9 cellular contexts compared by ENCODE assay signal in genomic region chr1:27135920-27136551, GRCh38. TPM values are rescaled to one million over a fixed set of nuclear protein-coding genes. Genes with fewer than 3 reads are reported as not detected.
DNase-seq lines count a peak whose midpoint lies in the region; ATAC-seq and FAIRE-seq lines count a peak whose summit lies in the region.
"Had no signal": no experiment of that assay in that cellular context is flagged by ENCODE, and none has a peak within 500 bp of the region (broad histone marks: within the 10 kb centered on the region; RNA-seq: fewer than 3 reads in every experiment).

No MANE protein-coding gene starts in this region.

- 93% methylated on average over 5 of the region's 5 CpGs for WGBS in thymus

- no peak for FAIRE-seq in urothelium cell line (lab: Jason Lieb, UNC)
- FAIRE-seq: islet of Langerhans had no signal

- DNase-seq in activated effector memory CD4-positive, alpha-beta T cell treated with anti-CD3 and anti-CD28 coated beads, Interleukin-2, amount 50 U/mL, for 16 hours = peak; percentile 70
- DNase-seq in activated effector memory CD4-positive, alpha-beta T cell treated with Interleukin-2 at 50 U/mL for 16 hours = no peak
- peak; percentile 39 to 52 for DNase-seq in activated CD4-positive, alpha-beta T cell treated with anti-CD3 and anti-CD28 coated beads, Interleukin-2, amount 50 U/mL, for 48 hours
- DNase-seq in immature natural killer cell (peak; percentile 32 to 45 (median 44)), hepatic stellate cell (ENCODE audit: low spot score) (no peak), urothelium cell line (ENCODE audit: low spot score) (no peak)

- peaks cover 24% of the 10 kb centered on the region for H3K4me1 ChIP-seq in thymus (ENCODE audit: control insufficient read depth, insufficient read depth, low read length)

- peak overlapping the region; percentile 97 to 100 (median 99) for H3K27ac Mint-ChIP-seq in immature natural killer cell

- peaks cover 44 to 54% of the 10 kb centered on the region in 2 donors for H3K4me1 Mint-ChIP-seq in immature natural killer cell

- no peaks in the 10 kb centered on the region for H3K9me3 ChIP-seq in thymus (ENCODE audit: control insufficient read depth)

- H3K36me3 Mint-ChIP-seq in immature natural killer cell = no peaks in the 10 kb centered on the region

- no peak for ATAC-seq in GM21381 (IDR thresholded peaks at IDR 0.05; ENCODE audit: unreplicated experiment)

- H3K27me3 Mint-ChIP-seq in immature natural killer cell (ENCODE audit: low read depth in 3 of 3) = peaks cover 0 to 7% (median 0%) of the 10 kb centered on the region in 3 donors

- H3K4me3 Mint-ChIP-seq in immature natural killer cell = peak overlapping the region; percentile 84 to 95 (median 90)

- H3K27me3 ChIP-seq in thymus (ENCODE audit: control insufficient read depth, insufficient read depth) = no peaks in the 10 kb centered on the region

- peak overlapping the region; percentile 96 for H3K27ac ChIP-seq in thymus (ENCODE audit: low read depth)

- peaks cover 0 to 1% (median 0%) of the 10 kb centered on the region in 6 donors for H3K9me3 Mint-ChIP-seq in immature natural killer cell

- peaks cover 3% of the 10 kb centered on the region for H3K36me3 ChIP-seq in thymus (ENCODE audit: control insufficient read depth, insufficient read depth)

- H3K4me3 ChIP-seq in thymus (ENCODE audit: low read length) = no peak overlapping the region

RNA-seq across cellular contexts. Expression of gene SLC9A1, which starts 18.9 kb away (rescaled TPM):
- polyA plus RNA-seq in immature natural killer cell = 10 to 100 TPM in 1 of 3 donors, 1 to 10 TPM in 2; 3.2 to 17.3 (median 3.7) TPM
- polyA plus RNA-seq in thymus = 11.1 TPM

Comparison
In these comparisons a context has a peak if more than half of its experiments do, and no peak if none do; other contexts are left out.
1. DNase-seq: peak in activated effector memory CD4-positive, alpha-beta T cell treated with anti-CD3 and anti-CD28 coated beads, Interleukin-2, amount 50 U/mL, for 16 hours (single experiment), activated CD4-positive, alpha-beta T cell treated with anti-CD3 and anti-CD28 coated beads, Interleukin-2, amount 50 U/mL, for 48 hours (2 of 2) and immature natural killer cell (3 of 3); none in activated effector memory CD4-positive, alpha-beta T cell treated with Interleukin-2 at 50 U/mL for 16 hours (single experiment), hepatic stellate cell (single experiment) and urothelium cell line (single experiment).